11 cellular contexts compared by ENCODE assay signal in genomic region chr1:31753623-31754349, GRCh38. TPM values are rescaled to one million over a fixed set of nuclear protein-coding genes. Genes with fewer than 3 reads are reported as not detected.
A peak's percentile ranks its signal among the peaks of the same experiment; 100 is the strongest.
DNase-seq lines count a peak whose midpoint lies in the region; TF ChIP-seq lines count a peak whose summit lies in the region.
"Had no signal": no experiment of that assay in that cellular context is flagged by ENCODE, and none has a peak within 500 bp of the region (broad histone marks: within the 10 kb centered on the region; RNA-seq: fewer than 3 reads in every experiment).

No MANE protein-coding gene starts in this region.

- peaks cover 0 to 31% (median 0%) of the 10 kb centered on the region in 11 experiments; a peak in 5 of 22 replicates for H4K20me1 ChIP-seq in BLaER1 treated with 17β-estradiol and CSF1 and Interleukin-3, amounts not matched to agents 10 nM and 100 nM
- no peaks in the 10 kb centered on the region; the same call in 1 of the 2 replicates for H4K20me1 ChIP-seq in PC-9 (ENCODE audit: insufficient read depth)

- H3K4me2 ChIP-seq in BLaER1 treated with 17β-estradiol and CSF1 and Interleukin-3, amounts not matched to agents 10 nM and 100 nM, result peak overlapping the region in 10 of 11 experiments; percentile 32 to 83 (median 66); a peak in 18 of 22 replicates
- H3K4me2 ChIP-seq in PC-9, result no peak overlapping the region

- H3K79me2 ChIP-seq in PC-9 (ENCODE audit: low read depth), result no peaks in the 10 kb centered on the region

- peak overlapping the region in 4 of 11 experiments; percentile 7 to 41 (median 14); a peak in 4 of 22 replicates for H3K27ac ChIP-seq in BLaER1 treated with 17β-estradiol and CSF1 and Interleukin-3, amounts not matched to agents 10 nM and 100 nM
- H3K27ac ChIP-seq in PC-9, result no peak overlapping the region

- no peaks in the 10 kb centered on the region for H3K9me3 Mint-ChIP-seq in chondrocyte (ENCODE audit: low read depth)
- H3K9me3 Mint-ChIP-seq: activated B cell treated with CpG ODN at 0.5 μM for 24 hours; stimulated activated memory B cell treated with anti-CD40 and anti-IgM and Interleukin-4, amounts not matched to agents 10 μg/mL and 1 μg/mL and 100 μg/mL, for 72 hours had no signal

- no peaks in the 10 kb centered on the region for H3K36me3 Mint-ChIP-seq in chondrocyte (ENCODE audit: low read depth)
- H3K36me3 Mint-ChIP-seq: stimulated activated memory B cell treated with anti-CD40 and anti-IgM and Interleukin-4, amounts not matched to agents 10 μg/mL and 1 μg/mL and 100 μg/mL, for 72 hours had no signal

- H2AFZ ChIP-seq in PC-9, result no peak overlapping the region

- no peaks in the 10 kb centered on the region for H3K9me3 ChIP-seq in BLaER1 treated with 17β-estradiol and CSF1 and Interleukin-3, amounts not matched to agents 10 nM and 100 nM (replicated peaks in 1 of 11)
- H3K9me3 ChIP-seq in PC-9 (ENCODE audit: insufficient read depth, low read depth), result no peaks in the 10 kb centered on the region

- no peaks in the 10 kb centered on the region for H3K36me3 ChIP-seq in BLaER1 treated with 17β-estradiol and CSF1 and Interleukin-3, amounts not matched to agents 10 nM and 100 nM
- no peaks in the 10 kb centered on the region for H3K36me3 ChIP-seq in PC-9 (ENCODE audit: low read depth)

- POLR2A ChIA-PET in PC-9 (lab: Charles Lee; ENCODE audit: unreplicated experiment), result no interaction called here

- CTCF ChIA-PET in PC-9 (lab: Charles Lee), result interaction anchor here (0.7 kb wide), 1 partner anchor 467 kb away, joined by 3 read pairs; no protein-coding TSS in a partner anchor

- no peaks in the 10 kb centered on the region for H3K9me2 ChIP-seq in PC-9 (ENCODE audit: insufficient read depth)

- H3K4me1 Mint-ChIP-seq in chondrocyte (ENCODE audit: low read depth), result peaks cover 57% of the 10 kb centered on the region

- in situ Hi-C loops in GM13976 (cut with MboI; ENCODE audit: low sequenced_read_pairs, unreplicated experiment), result no loop called here

- TF ChIP-seq CTCF in chondrocyte (IDR thresholded peaks at IDR 0.05) (no peak), PC-9 (conservative IDR thresholded peaks at IDR 0.05) (no peak), GM13976 (IDR thresholded peaks at IDR 0.05; ENCODE audit: borderline replicate concordance, control extremely low read depth, extremely low read depth, insufficient read depth, missing control alignments) (no peak)

- peak overlapping the region; percentile 22 for H3K27ac Mint-ChIP-seq in chondrocyte (ENCODE audit: unreplicated experiment)
- H3K27ac Mint-ChIP-seq: activated B cell treated with CpG ODN at 0.5 μM for 24 hours; stimulated activated memory B cell treated with anti-CD40 and anti-IgM and Interleukin-4, amounts not matched to agents 10 μg/mL and 1 μg/mL and 100 μg/mL, for 72 hours had no signal

- H3K4me3 Mint-ChIP-seq in chondrocyte (ENCODE audit: unreplicated experiment), result no peak overlapping the region
- H3K4me3 Mint-ChIP-seq: activated B cell treated with CpG ODN at 0.5 μM for 24 hours; stimulated activated memory B cell treated with anti-CD40 and anti-IgM and Interleukin-4, amounts not matched to agents 10 μg/mL and 1 μg/mL and 100 μg/mL, for 72 hours had no signal

- H3K4me3 ChIP-seq in BLaER1 treated with 17β-estradiol and CSF1 and Interleukin-3, amounts not matched to agents 10 nM and 100 nM, result no peak overlapping the region
- H3K4me3 ChIP-seq in PC-9, result no peak overlapping the region

- H3K27me3 Mint-ChIP-seq in chondrocyte (ENCODE audit: low read depth), result no peaks in the 10 kb centered on the region
- H3K27me3 Mint-ChIP-seq: stimulated activated memory B cell treated with anti-CD40 and anti-IgM and Interleukin-4, amounts not matched to agents 10 μg/mL and 1 μg/mL and 100 μg/mL, for 72 hours had no signal

- H3K27me3 ChIP-seq in BLaER1 treated with 17β-estradiol and CSF1 and Interleukin-3, amounts not matched to agents 10 nM and 100 nM, result peaks cover 0 to 8% (median 0%) of the 10 kb centered on the region in 11 experiments; a peak in 1 of 22 replicates
- H3K27me3 ChIP-seq in PC-9 (ENCODE audit: insufficient read depth, low read depth), result no peaks in the 10 kb centered on the region

- BruUV-seq in PC-9 (replicated peaks; lab: Mats Ljungman, UMichigan), result no TSS peak

- H3K9ac ChIP-seq in BLaER1 treated with 17β-estradiol and CSF1 and Interleukin-3, amounts not matched to agents 10 nM and 100 nM, result peak overlapping the region in 2 of 11 experiments; percentile 7 to 29; a peak in 2 of 22 replicates

- intact Hi-C loops in PC-9 (cut with micrococcal nuclease; ENCODE audit: unreplicated experiment), result no loop called here

- DNase-seq in NCI-H2029 (lab: John Stamatoyannopoulos, UW) (peak; percentile 74), chondrocyte (ENCODE audit: low spot score) (no peak), midbrain (lab: John Stamatoyannopoulos, UW) (peak; percentile 92), PC-9 (no peak), activated gamma-delta T cell (lab: John Stamatoyannopoulos, UW) (no peak), GM13976 (ENCODE audit: low spot score) (no peak), A172 (ENCODE audit: low spot score) (no peak)
- DNase-seq: activated B cell treated with CpG ODN at 0.5 μM for 24 hours, Karpas-422 had no signal

- H3F3A ChIP-seq in PC-9 (ENCODE audit: insufficient read depth, low read depth), result peaks cover 33% of the 10 kb centered on the region

- H3K4me1 ChIP-seq in BLaER1 treated with 17β-estradiol and CSF1 and Interleukin-3, amounts not matched to agents 10 nM and 100 nM, result peaks cover 47 to 69% (median 64%) of the 10 kb centered on the region in 10 experiments
- peaks cover 19% of the 10 kb centered on the region for H3K4me1 ChIP-seq in PC-9 (replicated peaks; ENCODE audit: insufficient read depth)

RNA-seq across cellular contexts. Expression of gene ADGRB2, which starts 10.4 kb away (rescaled TPM):
- total RNA-seq in chondrocyte (11.9 to 20.4 TPM (median 12.2 TPM) in 3 replicates), PC-9 (2021) (15.6 and 28.5 TPM in 2 replicates)
- 11.3 and 20.9 TPM in 2 replicates for total RNA-seq in A172 (2014; rRNA removed; shearing (Covaris generic))

RNA-seq across cellular contexts. Expression of gene COL16A1, which starts 50.0 kb away (rescaled TPM):
- 230 to 272 TPM (median 262 TPM) in 3 replicates for total RNA-seq in chondrocyte
- 3.6 and 4.8 TPM in 2 replicates for total RNA-seq in PC-9 (2021)
- 12.7 and 26.2 TPM in 2 replicates for total RNA-seq in A172 (2014; rRNA removed; shearing (Covaris generic))

Comparison
In these comparisons a context has a peak if more than half of its experiments do, and no peak if none do; other contexts are left out.
1. DNase-seq: peak in NCI-H2029 (single experiment) and midbrain (single experiment); none in chondrocyte (single experiment), PC-9 (0 of 2), activated gamma-delta T cell (single experiment), GM13976 (single experiment) and A172 (single experiment).